8 cellular contexts compared by ENCODE assay signal in the genomic region with DNA sequence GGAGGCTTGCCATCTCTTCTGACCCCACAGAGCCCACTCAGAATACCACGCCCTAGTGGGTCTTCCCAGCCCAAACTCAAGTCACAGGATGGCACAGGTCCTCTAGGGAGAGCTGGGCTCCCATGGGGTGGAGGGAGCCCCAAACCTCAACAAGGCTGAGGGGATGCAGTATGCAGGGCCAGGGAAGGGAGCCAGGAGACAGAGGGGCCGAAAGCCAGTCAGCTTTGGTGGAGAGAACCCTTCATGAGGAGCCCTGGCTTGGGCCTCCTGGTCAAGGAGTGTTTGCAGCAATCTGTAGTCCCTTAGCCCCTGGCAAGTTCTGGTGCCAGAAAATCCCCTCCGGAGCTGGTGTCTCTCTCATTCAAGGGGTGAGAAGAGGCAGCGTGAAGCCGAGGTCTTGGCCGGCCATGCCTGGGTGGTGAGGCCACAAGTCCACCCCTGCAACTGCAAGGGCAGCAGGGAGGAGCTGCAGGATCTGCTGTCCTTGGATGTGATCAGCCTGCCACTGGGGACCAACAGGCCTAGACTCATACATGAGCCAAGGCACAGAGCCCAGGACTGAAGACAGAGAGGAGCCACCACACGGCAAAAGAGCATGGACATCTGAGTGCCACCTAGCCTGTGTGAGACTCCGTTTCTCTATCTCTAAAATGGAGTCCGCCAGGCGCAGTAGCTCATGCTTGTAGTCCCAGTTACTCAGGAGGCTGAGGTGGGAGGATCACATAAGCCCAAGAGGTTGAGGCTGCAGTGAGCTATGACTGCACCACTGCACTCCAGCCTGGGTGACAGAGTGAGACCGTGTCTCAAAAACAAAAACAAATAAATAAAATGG. TPM values are rescaled to one million over a fixed set of nuclear protein-coding genes. Genes with fewer than 3 reads are reported as not detected.
DNase-seq lines count a peak whose midpoint lies in the region; ATAC-seq, FAIRE-seq and TF ChIP-seq lines count a peak whose summit lies in the region.

No MANE protein-coding gene starts in this region.

- no peaks in the 10 kb centered on the region for H3K79me2 ChIP-seq in PC-3 (ENCODE audit: low read length)

- CTCF ChIA-PET in PC-3 (lab: Charles Lee): interaction anchor here (0.7 to 1.9 kb wide), 2 partner anchors 58 to 64 kb away, joined by 4 to 6 read pairs; no protein-coding TSS in a partner anchor

- DNase-seq in AG09309 (ENCODE audit: low read depth) (peak; percentile 10), PC-3 (peak; percentile 2), D721Med (ENCODE audit: insufficient read length, low spot score) (no peak), putamen (ENCODE audit: low spot score) (no peak), NK-92 (lab: John Stamatoyannopoulos, UW; ENCODE audit: unreplicated experiment) (no peak), NCI-H2171 (lab: John Stamatoyannopoulos, UW) (no peak)
- DNase-seq in effector memory CD8-positive, alpha-beta T cell: no peak
- DNase-seq in naive thymus-derived CD8-positive, alpha-beta T cell: no peak

- H3K27me3 Mint-ChIP-seq in effector memory CD8-positive, alpha-beta T cell: no peaks in the 10 kb centered on the region
- no peaks in the 10 kb centered on the region for H3K27me3 Mint-ChIP-seq in naive thymus-derived CD8-positive, alpha-beta T cell

- 0 out of 2 replicates have a peak, but pooled peaks have one; percentile 3 for ATAC-seq in PC-3
- no peak for ATAC-seq in effector memory CD8-positive, alpha-beta T cell (replicated peaks)
- ATAC-seq in naive thymus-derived CD8-positive, alpha-beta T cell: no peak

- no peaks in the 10 kb centered on the region for H3K9me3 Mint-ChIP-seq in effector memory CD8-positive, alpha-beta T cell
- H3K9me3 Mint-ChIP-seq in naive thymus-derived CD8-positive, alpha-beta T cell: peaks cover 0 to 1% (median 0%) of the 10 kb centered on the region in 9 donors

- H2AFZ ChIP-seq in PC-3 (ENCODE audit: low read length): no peak overlapping the region

- no peak overlapping the region for H3K4me3 ChIP-seq in AG09309 (ENCODE audit: control insufficient read depth, low read depth, low read length)
- H3K4me3 ChIP-seq in PC-3 (ENCODE audit: low read length): no peak overlapping the region

- intact Hi-C loops in PC-3 (cut with micrococcal nuclease): loop anchor here (2.0 kb wide), 1 partner anchor 60 kb away; no protein-coding TSS in a partner anchor

- no peaks in the 10 kb centered on the region for H3K4me1 ChIP-seq in PC-3 (ENCODE audit: insufficient read depth, low read length)

- H3K9me3 ChIP-seq in PC-3 (ENCODE audit: low read length): no peaks in the 10 kb centered on the region

- H3K27ac ChIP-seq in PC-3 (ENCODE audit: low read length): no peak overlapping the region

- no TSS peak for BruUV-seq in PC-3 (replicated peaks; lab: Mats Ljungman, UMichigan)

- POLR2A ChIA-PET in PC-3 (lab: Charles Lee; ENCODE audit: unreplicated experiment): no interaction called here
- POLR2A ChIA-PET in naive thymus-derived CD8-positive, alpha-beta T cell (lab: Charles Lee): interaction anchor here (1.0 to 2.0 kb wide), 10 partner anchors 11 to 54 kb away, joined by 3 to 7 read pairs (median 4); partner anchors contain the start of genes MALAT1 and NEAT1

- H3K4me3 Mint-ChIP-seq in effector memory CD8-positive, alpha-beta T cell: no peak overlapping the region
- H3K4me3 Mint-ChIP-seq in naive thymus-derived CD8-positive, alpha-beta T cell: no peak overlapping the region

- H3K27ac Mint-ChIP-seq in effector memory CD8-positive, alpha-beta T cell: peak overlapping the region; percentile 76 to 94
- peak overlapping the region in 9 of 10 donors; percentile 11 to 81 (median 52) for H3K27ac Mint-ChIP-seq in naive thymus-derived CD8-positive, alpha-beta T cell

- no peak overlapping the region for H3K4me2 ChIP-seq in PC-3 (ENCODE audit: low read length)

- peaks cover 23 to 37% of the 10 kb centered on the region in 2 donors for H3K4me1 Mint-ChIP-seq in effector memory CD8-positive, alpha-beta T cell (ENCODE audit: low read depth in 2 of 2)
- peaks cover 8 to 35% (median 24%) of the 10 kb centered on the region in 4 donors for H3K4me1 Mint-ChIP-seq in naive thymus-derived CD8-positive, alpha-beta T cell

- no peak overlapping the region for H3K9ac ChIP-seq in PC-3 (ENCODE audit: low read length)

- no peaks in the 10 kb centered on the region for H3K27me3 ChIP-seq in PC-3 (ENCODE audit: low read length)

- no peaks in the 10 kb centered on the region for H3K36me3 ChIP-seq in PC-3 (ENCODE audit: low read depth, low read length)

- H4K20me1 ChIP-seq in PC-3 (ENCODE audit: low read length): no peaks in the 10 kb centered on the region

- TF ChIP-seq CTCF in AG09309 (IDR thresholded peaks at IDR 0.05; ENCODE audit: control insufficient read depth, insufficient read depth, low read depth, low read length, missing control alignments): no peak
- no peak for TF ChIP-seq CTCF in PC-3 (conservative IDR thresholded peaks at IDR 0.05; ENCODE audit: low read depth, low read length)
- no peak for TF ChIP-seq CTCF in D721Med (IDR thresholded peaks at IDR 0.05; ENCODE audit: insufficient read depth, missing control alignments)

- H3F3A ChIP-seq in PC-3 (ENCODE audit: low read length, unreplicated experiment): peaks cover 3% of the 10 kb centered on the region

- no peak for FAIRE-seq in D721Med (lab: Jason Lieb, UNC)

- H3K36me3 Mint-ChIP-seq in effector memory CD8-positive, alpha-beta T cell (ENCODE audit: insufficient read depth): peaks cover 43% of the 10 kb centered on the region
- peaks cover 0 to 17% (median 0%) of the 10 kb centered on the region in 3 donors for H3K36me3 Mint-ChIP-seq in naive thymus-derived CD8-positive, alpha-beta T cell

- H3K9me2 ChIP-seq in PC-3 (replicated peaks; ENCODE audit: low read length): no peaks in the 10 kb centered on the region

RNA-seq across cellular contexts. Expression of gene NEAT1, which starts 24.1 kb away (rescaled TPM):
- total RNA-seq in PC-3 (2014; rRNA removed): 47.9 and 96.6 TPM in 2 replicates
- 100 to 1,000 TPM; 375 to 414 TPM for total RNA-seq in naive thymus-derived CD8-positive, alpha-beta T cell
- 1 to 10 TPM; 1.3 to 2.9 (median 1.9) TPM for polyA plus RNA-seq in naive thymus-derived CD8-positive, alpha-beta T cell

RNA-seq across cellular contexts. Expression of gene MALAT1, which starts 52.2 kb away (rescaled TPM):
- 1,345 and 2,062 TPM in 2 replicates for total RNA-seq in PC-3 (2014; rRNA removed)
- total RNA-seq in naive thymus-derived CD8-positive, alpha-beta T cell: over 10,000 TPM; 29,995 to 30,085 TPM
- polyA plus RNA-seq in naive thymus-derived CD8-positive, alpha-beta T cell: 1,000 to 10,000 TPM; 1,355 to 3,419 (median 2,188) TPM

Comparison
In these comparisons a context has a peak if more than half of its experiments do, and no peak if none do; other contexts are left out.
1. DNase-seq: peak in AG09309 (single experiment) and PC-3 (single experiment); none in effector memory CD8-positive, alpha-beta T cell (0 of 3), naive thymus-derived CD8-positive, alpha-beta T cell (0 of 10), D721Med (single experiment), putamen (single experiment), NK-92 (single experiment) and NCI-H2171 (single experiment).
2. RNA of gene MALAT1, which starts 52.2 kb away (total RNA-seq): 29,995 to 30,085 TPM in naive thymus-derived CD8-positive, alpha-beta T cell; 1,345 to 2,062 TPM in PC-3; every median in the first group is over 10 times any median in the second.